8 cellular contexts compared by ENCODE assay signal in the genomic region with DNA sequence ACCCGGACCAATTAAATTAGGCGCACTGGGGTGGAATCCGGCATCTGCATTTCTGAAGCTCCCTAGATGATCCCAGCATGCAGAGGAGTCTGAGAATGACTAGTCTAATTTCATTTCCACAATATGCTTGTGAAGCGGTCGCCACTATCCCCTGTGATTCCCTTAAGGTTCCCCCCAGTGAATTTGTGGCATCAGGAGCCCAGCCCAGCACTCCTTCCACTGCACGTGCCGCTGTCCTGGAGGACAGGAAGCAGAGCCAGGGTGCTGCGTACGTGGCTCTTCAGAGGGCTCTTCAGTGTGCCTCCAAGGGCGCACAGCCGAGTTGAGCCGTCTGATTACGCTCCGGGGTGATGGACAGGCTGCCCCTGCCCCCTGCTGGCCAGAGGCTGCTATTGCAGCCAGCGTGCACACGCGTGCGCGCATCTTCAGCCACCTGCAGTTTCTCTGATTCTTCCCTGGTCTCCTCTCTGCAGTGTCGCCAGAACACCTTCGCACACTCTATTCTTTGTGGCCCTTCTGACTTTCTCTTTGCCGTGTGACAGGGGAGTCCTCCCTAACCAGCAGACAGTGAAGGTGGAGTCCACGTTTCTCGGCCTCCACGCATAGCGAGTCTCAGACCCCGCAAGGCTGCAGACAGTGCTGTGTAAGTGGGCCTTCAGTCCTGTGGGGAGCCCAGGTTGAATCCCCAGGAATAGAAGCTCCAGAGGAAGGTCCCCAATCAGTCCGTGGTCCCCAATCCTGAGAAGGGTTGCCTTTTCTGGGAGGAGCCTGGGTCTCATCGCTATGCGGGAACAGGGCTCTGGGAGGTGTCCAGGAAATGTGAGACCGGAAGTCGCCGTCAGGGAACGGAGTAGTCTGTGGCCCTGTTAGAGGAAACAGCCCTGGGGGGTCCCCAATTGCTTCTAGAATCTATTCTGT. TPM values are rescaled to one million over a fixed set of nuclear protein-coding genes. Genes with fewer than 3 reads are reported as not detected.
DNase-seq lines count a peak whose midpoint lies in the region; ATAC-seq and TF ChIP-seq lines count a peak whose summit lies in the region.

No MANE protein-coding gene starts in this region.

- intact Hi-C loops in left colon (cut with DNase I, micrococcal nuclease), result loop anchor here in 1 of 2 donors (10.0 kb wide), 1 partner anchor 224 kb away; no protein-coding TSS in a partner anchor

- peak; percentile 99 for TF ChIP-seq CTCF in choroid plexus epithelial cell (conservative IDR thresholded peaks at IDR 0.05; ENCODE audit: low read depth, low read length)

- peak; percentile 75 for ATAC-seq in GM19025 (IDR thresholded peaks at IDR 0.05; ENCODE audit: low read depth, unreplicated experiment)
- peak; percentile 88 for ATAC-seq in HG03354 (IDR thresholded peaks at IDR 0.05; ENCODE audit: poor library complexity, severe bottlenecking, unreplicated experiment)
- peak; percentile 82 for ATAC-seq in left colon

- peak; percentile 90 for DNase-seq in AG20443 (ENCODE audit: low spot score)
- DNase-seq in NCI-H345 treated with DMSO at 0.1 percent for 48 hours (lab: John Stamatoyannopoulos, UW; ENCODE audit: unreplicated experiment), result peak; percentile 84
- peak; percentile 70 to 75 for DNase-seq in activated CD4-positive, alpha-beta T cell treated with anti-CD3 and anti-CD28 coated beads for 24 hours (ENCODE audit: low read depth in 2 of 2)
- peak; percentile 88 for DNase-seq in choroid plexus epithelial cell (ENCODE audit: low read depth)
- peak; percentile 75 to 82 for DNase-seq in left colon
- peak; percentile 81 to 84 for DNase-seq in stimulated activated CD4-positive, alpha-beta T cell treated with anti-CD3 and anti-CD28 coated beads, Interleukin-2, amount 100 ng/mL, for 48 hours

- H3K4me3 ChIP-seq in choroid plexus epithelial cell (ENCODE audit: low read depth, low read length), result peak overlapping the region; percentile 55

RNA-seq across cellular contexts. Expression of a gene that starts 16.5 kb away (rescaled TPM):
- under 1 TPM in 1 of 2 donors, not detected in 1; 0.28 TPM for total RNA-seq in left colon

RNA-seq across cellular contexts. Expression of a gene that starts 32.4 kb away (rescaled TPM):
- total RNA-seq in left colon, result under 1 TPM in 1 of 2 donors, not detected in 1; 0.24 TPM

Comparison
In these comparisons a context has a peak if more than half of its experiments do, and no peak if none do; other contexts are left out.
1. Peak in every context shown above with its lines: DNase-seq, ATAC-seq and H3K4me3 ChIP-seq.